1 cellular context compared by ENCODE assay signal in genomic region chr4:156496797-156497196, GRCh38.
TF ChIP-seq lines count a peak whose summit lies in the region.

No MANE protein-coding gene starts in this region.

TF ChIP-seq in IMR-90, 13 proteins besides CTCF, POLR2A, EP300 and RAD21 (continued from another document):
- TF ChIP-seq USF2 (IDR thresholded peaks at IDR 0.05; ENCODE audit: low read depth, low read length) (no peak), MAFK (IDR thresholded peaks at IDR 0.05; ENCODE audit: low read depth, low read length) (no peak), NFE2L2 (IDR thresholded peaks at IDR 0.05; ENCODE audit: low read depth, low read length) (no peak), ELK1 (IDR thresholded peaks at IDR 0.05; ENCODE audit: borderline replicate concordance, low read depth, low read length) (no peak), MXI1 (IDR thresholded peaks at IDR 0.05; ENCODE audit: borderline replicate concordance, low read depth, low read length) (no peak), BHLHE40 (IDR thresholded peaks at IDR 0.05; ENCODE audit: low read depth, low read length) (no peak), MAZ (IDR thresholded peaks at IDR 0.05; ENCODE audit: borderline replicate concordance, low read depth, low read length) (no peak), RCOR1 (IDR thresholded peaks at IDR 0.05; ENCODE audit: insufficient replicate concordance, low read length) (no peak), FOS (IDR thresholded peaks at IDR 0.05; ENCODE audit: low read depth, low read length) (no peak), RFX5 (IDR thresholded peaks at IDR 0.05; ENCODE audit: low read depth, low read length) (no peak)
